ENCODE assay signal across 9 cellular contexts in genomic region chrX:49106930-49107329, GRCh38. TPM values are rescaled to one million over a fixed set of nuclear protein-coding genes. Genes with fewer than 3 reads are reported as not detected.
DNase-seq lines count a peak whose midpoint lies in the region; ATAC-seq, FAIRE-seq and TF ChIP-seq lines count a peak whose summit lies in the region.
"Had no signal": no experiment of that assay in that cellular context is flagged by ENCODE, and none has a peak within 500 bp of the region (broad histone marks: within the 10 kb centered on the region; RNA-seq: fewer than 3 reads in every experiment).

No MANE protein-coding gene starts in this region.

- no peaks in the 10 kb centered on the region for H3K36me3 ChIP-seq in bronchial epithelial cell (ENCODE audit: control insufficient read depth, insufficient read depth, low read length)
- peaks cover 0 to 6% of the 10 kb centered on the region in 2 donors for H3K36me3 ChIP-seq in left lung
- peaks cover 0 to 6% (median 0%) of the 10 kb centered on the region in 3 donors for H3K36me3 ChIP-seq in tibial artery

- no peaks in the 10 kb centered on the region for H3K9me3 ChIP-seq in left lung
- no peaks in the 10 kb centered on the region for H3K9me3 ChIP-seq in tibial artery

- FAIRE-seq in bronchial epithelial cell (lab: Jason Lieb, UNC), result peak; percentile 76
- FAIRE-seq: A204.1 had no signal

- TF ChIP-seq CTCF in LNCaP clone FGC (IDR thresholded peaks at IDR 0.05; ENCODE audit: control insufficient read depth, extremely low read depth, insufficient read depth) (peak; percentile 30), bronchial epithelial cell (IDR thresholded peaks at IDR 0.05; ENCODE audit: insufficient read depth, low read length, severe bottlenecking) (peak; percentile 60), left lung (IDR thresholded peaks at IDR 0.05) (peak; percentile 22 to 26), tibial artery (IDR thresholded peaks at IDR 0.05) (peak in 1 of 2 experiments; percentile 22)

- no peaks in the 10 kb centered on the region for H3K27me3 ChIP-seq in bronchial epithelial cell (ENCODE audit: control insufficient read depth, insufficient read depth, low read length)
- no peaks in the 10 kb centered on the region for H3K27me3 ChIP-seq in left lung
- no peaks in the 10 kb centered on the region for H3K27me3 ChIP-seq in tibial artery

- H3K4me3 ChIP-seq in LNCaP clone FGC (ENCODE audit: low read depth, low read length), result no peak overlapping the region
- no peak overlapping the region for H3K4me3 ChIP-seq in bronchial epithelial cell (ENCODE audit: low read depth, low read length)
- H3K4me3 ChIP-seq in left lung, result no peak overlapping the region
- H3K4me3 ChIP-seq in tibial artery, result no peak overlapping the region

- DNase-seq in DMS 273 (lab: John Stamatoyannopoulos, UW; ENCODE audit: unreplicated experiment), result peak; percentile 69
- no peak for DNase-seq in DMS 273 treated with DMSO at 0.1 percent for 48 hours (lab: John Stamatoyannopoulos, UW)
- DNase-seq in LNCaP clone FGC (ENCODE audit: low read depth), result no peak
- peak; percentile 37 for DNase-seq in bronchial epithelial cell (ENCODE audit: low read depth)
- DNase-seq in left lung, result no peak
- DNase-seq in tibial artery, result no peak
- no peak for DNase-seq in stimulated activated CD4-positive, alpha-beta T cell treated with anti-CD3 and anti-CD28 coated beads, Interleukin-1b, Interleukin-23, amount 100 ng/mL, for 48 hours

- intact Hi-C loops in left lung (cut with DNase I) (no loop called here), tibial artery (cut with DNase I; ENCODE audit: low total_unique reads) (no loop called here)

- no peaks in the 10 kb centered on the region for H3K4me1 ChIP-seq in left lung
- no peaks in the 10 kb centered on the region for H3K4me1 ChIP-seq in tibial artery

- H3K27ac ChIP-seq in left lung (no peak overlapping the region), tibial artery (no peak overlapping the region)

- ATAC-seq in left lung, result peak; percentile 92
- ATAC-seq in HG02588 (IDR thresholded peaks at IDR 0.05; ENCODE audit: unreplicated experiment), result no peak

RNA-seq across cellular contexts. Expression of gene GPKOW, which starts 16.6 kb away (rescaled TPM):
- total RNA-seq in bronchial epithelial cell (22.6 and 31.4 TPM in 2 replicates), left lung (10 to 100 TPM; 15.5 to 15.7 TPM)

RNA-seq across cellular contexts. Expression of gene WDR45, which starts 27.2 kb away (rescaled TPM):
- 38.5 and 42.1 TPM in 2 replicates for total RNA-seq in bronchial epithelial cell
- 10 to 100 TPM; 47.5 to 51.6 TPM for total RNA-seq in left lung

RNA-seq across cellular contexts. Expression of gene PRAF2, which starts 33.1 kb away (rescaled TPM):
- total RNA-seq in bronchial epithelial cell (1.7 and 2.6 TPM in 2 replicates), left lung (10 to 100 TPM; 37.3 to 40.0 TPM)

RNA-seq across cellular contexts. Expression of gene CCDC120, which starts 48.1 kb away (rescaled TPM):
- 1.1 and 2.2 TPM in 2 replicates for total RNA-seq in bronchial epithelial cell
- total RNA-seq in left lung, result 10 to 100 TPM in 1 of 2 donors, 1 to 10 TPM in 1; 9.7 to 11.9 TPM

RNA-seq across cellular contexts. Expression of gene MAGIX, which starts 55.6 kb away (rescaled TPM):
- total RNA-seq in bronchial epithelial cell (3.7 and 4.6 TPM in 2 replicates), left lung (1 to 10 TPM; 5.6 to 9.4 TPM)

Comparison
In these comparisons a context has a peak if more than half of its experiments do, and no peak if none do; other contexts are left out.
1. DNase-seq: peak in DMS 273 (single experiment) and bronchial epithelial cell (single experiment); none in DMS 273 treated with DMSO at 0.1 percent for 48 hours (single experiment), LNCaP clone FGC (single experiment), left lung (0 of 2), tibial artery (0 of 2) and stimulated activated CD4-positive, alpha-beta T cell treated with anti-CD3 and anti-CD28 coated beads, Interleukin-1b, Interleukin-23, amount 100 ng/mL, for 48 hours (single experiment).
2. RNA of gene PRAF2, which starts 33.1 kb away (total RNA-seq): 37.3 to 40.0 TPM in left lung; 1.7 to 2.6 TPM in bronchial epithelial cell; every median in the first group is over 10 times any median in the second.